In genomic region chr12:108734200-108734906, GRCh38 we compare ENCODE assay signal across 1 cellular context.
TF ChIP-seq lines count a peak whose summit lies in the region.

No MANE protein-coding gene starts in this region.

TF ChIP-seq in GM12878, 131 proteins besides CTCF, POLR2A, EP300 and RAD21 (continued from another document):
- TF ChIP-seq, protein P1, sequence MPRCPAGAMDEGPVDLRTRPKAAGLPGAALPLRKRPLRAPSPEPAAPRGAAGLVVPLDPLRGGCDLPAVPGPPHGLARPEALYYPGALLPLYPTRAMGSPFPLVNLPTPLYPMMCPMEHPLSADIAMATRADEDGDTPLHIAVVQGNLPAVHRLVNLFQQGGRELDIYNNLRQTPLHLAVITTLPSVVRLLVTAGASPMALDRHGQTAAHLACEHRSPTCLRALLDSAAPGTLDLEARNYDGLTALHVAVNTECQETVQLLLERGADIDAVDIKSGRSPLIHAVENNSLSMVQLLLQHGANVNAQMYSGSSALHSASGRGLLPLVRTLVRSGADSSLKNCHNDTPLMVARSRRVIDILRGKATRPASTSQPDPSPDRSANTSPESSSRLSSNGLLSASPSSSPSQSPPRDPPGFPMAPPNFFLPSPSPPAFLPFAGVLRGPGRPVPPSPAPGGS (IDR thresholded peaks at IDR 0.05; ENCODE audit: borderline replicate concordance, insufficient read depth, low read depth, low read length, poor library complexity, severe bottlenecking), result no peak
- no peak for TF ChIP-seq ZNF274 (IDR thresholded peaks at IDR 0.05; ENCODE audit: insufficient read depth, insufficient read length)
- peak in 1 of 2 experiments; percentile 21; a peak in 1 of 4 replicates for TF ChIP-seq BHLHE40 (IDR thresholded peaks at IDR 0.05; ENCODE audit: borderline replicate concordance in 1 of 2, low read depth in 2 of 2, low read length in 1 of 2)
- TF ChIP-seq TCF12 (IDR thresholded peaks at IDR 0.05; ENCODE audit: low read depth, low read length), result no peak
- TF ChIP-seq MTA2 (IDR thresholded peaks at IDR 0.05; ENCODE audit: low read depth), result peak; percentile 58
- TF ChIP-seq, protein P2, sequence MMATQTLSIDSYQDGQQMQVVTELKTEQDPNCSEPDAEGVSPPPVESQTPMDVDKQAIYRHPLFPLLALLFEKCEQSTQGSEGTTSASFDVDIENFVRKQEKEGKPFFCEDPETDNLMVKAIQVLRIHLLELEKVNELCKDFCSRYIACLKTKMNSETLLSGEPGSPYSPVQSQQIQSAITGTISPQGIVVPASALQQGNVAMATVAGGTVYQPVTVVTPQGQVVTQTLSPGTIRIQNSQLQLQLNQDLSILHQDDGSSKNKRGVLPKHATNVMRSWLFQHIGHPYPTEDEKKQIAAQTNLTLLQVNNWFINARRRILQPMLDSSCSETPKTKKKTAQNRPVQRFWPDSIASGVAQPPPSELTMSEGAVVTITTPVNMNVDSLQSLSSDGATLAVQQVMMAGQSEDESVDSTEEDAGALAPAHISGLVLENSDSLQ (IDR thresholded peaks at IDR 0.05), result peak; percentile 31; the same call in 1 of the 2 replicates
- peak; percentile 67 for TF ChIP-seq ATF7 (IDR thresholded peaks at IDR 0.05; ENCODE audit: low read depth)
- TF ChIP-seq PAX5 (IDR thresholded peaks at IDR 0.05; ENCODE audit: borderline replicate concordance, low read depth, low read length), result no peak
- TF ChIP-seq, protein P3, sequence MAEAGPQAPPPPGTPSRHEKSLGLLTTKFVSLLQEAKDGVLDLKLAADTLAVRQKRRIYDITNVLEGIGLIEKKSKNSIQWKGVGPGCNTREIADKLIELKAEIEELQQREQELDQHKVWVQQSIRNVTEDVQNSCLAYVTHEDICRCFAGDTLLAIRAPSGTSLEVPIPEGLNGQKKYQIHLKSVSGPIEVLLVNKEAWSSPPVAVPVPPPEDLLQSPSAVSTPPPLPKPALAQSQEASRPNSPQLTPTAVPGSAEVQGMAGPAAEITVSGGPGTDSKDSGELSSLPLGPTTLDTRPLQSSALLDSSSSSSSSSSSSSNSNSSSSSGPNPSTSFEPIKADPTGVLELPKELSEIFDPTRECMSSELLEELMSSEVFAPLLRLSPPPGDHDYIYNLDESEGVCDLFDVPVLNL (IDR thresholded peaks at IDR 0.05; ENCODE audit: low read depth, low read length), result no peak
- peak; percentile 51; the same call in 1 of the 2 replicates for TF ChIP-seq GATAD2B (conservative IDR thresholded peaks at IDR 0.05; ENCODE audit: low read depth)
- TF ChIP-seq, protein P4, sequence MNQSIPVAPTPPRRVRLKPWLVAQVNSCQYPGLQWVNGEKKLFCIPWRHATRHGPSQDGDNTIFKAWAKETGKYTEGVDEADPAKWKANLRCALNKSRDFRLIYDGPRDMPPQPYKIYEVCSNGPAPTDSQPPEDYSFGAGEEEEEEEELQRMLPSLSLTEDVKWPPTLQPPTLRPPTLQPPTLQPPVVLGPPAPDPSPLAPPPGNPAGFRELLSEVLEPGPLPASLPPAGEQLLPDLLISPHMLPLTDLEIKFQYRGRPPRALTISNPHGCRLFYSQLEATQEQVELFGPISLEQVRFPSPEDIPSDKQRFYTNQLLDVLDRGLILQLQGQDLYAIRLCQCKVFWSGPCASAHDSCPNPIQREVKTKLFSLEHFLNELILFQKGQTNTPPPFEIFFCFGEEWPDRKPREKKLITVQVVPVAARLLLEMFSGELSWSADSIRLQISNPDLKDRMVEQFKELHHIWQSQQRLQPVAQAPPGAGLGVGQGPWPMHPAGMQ (IDR thresholded peaks at IDR 0.05; ENCODE audit: borderline replicate concordance), result no peak
- no peak for TF ChIP-seq ZBED1 (IDR thresholded peaks at IDR 0.05; ENCODE audit: borderline replicate concordance)
- TF ChIP-seq MXI1 (IDR thresholded peaks at IDR 0.05; ENCODE audit: low read depth, low read length), result peak; percentile 38; the same call in 1 of the 2 replicates
- no peak for TF ChIP-seq PML (IDR thresholded peaks at IDR 0.05; ENCODE audit: low read length)
- TF ChIP-seq SMAD1 (IDR thresholded peaks at IDR 0.05; ENCODE audit: low read depth, partially characterized antibody), result no peak
- TF ChIP-seq ZBTB4 (CRISPR knock-in tag; IDR thresholded peaks at IDR 0.05), result no peak
- TF ChIP-seq WRNIP1 (IDR thresholded peaks at IDR 0.05; ENCODE audit: borderline replicate concordance, low read depth, low read length), result no peak
- peak; percentile 80 for TF ChIP-seq RAD51 (IDR thresholded peaks at IDR 0.05)
- TF ChIP-seq SRF (IDR thresholded peaks at IDR 0.05; ENCODE audit: low read depth in 2 of 2, low read length in 2 of 2), result no peak
- TF ChIP-seq, protein P5, sequence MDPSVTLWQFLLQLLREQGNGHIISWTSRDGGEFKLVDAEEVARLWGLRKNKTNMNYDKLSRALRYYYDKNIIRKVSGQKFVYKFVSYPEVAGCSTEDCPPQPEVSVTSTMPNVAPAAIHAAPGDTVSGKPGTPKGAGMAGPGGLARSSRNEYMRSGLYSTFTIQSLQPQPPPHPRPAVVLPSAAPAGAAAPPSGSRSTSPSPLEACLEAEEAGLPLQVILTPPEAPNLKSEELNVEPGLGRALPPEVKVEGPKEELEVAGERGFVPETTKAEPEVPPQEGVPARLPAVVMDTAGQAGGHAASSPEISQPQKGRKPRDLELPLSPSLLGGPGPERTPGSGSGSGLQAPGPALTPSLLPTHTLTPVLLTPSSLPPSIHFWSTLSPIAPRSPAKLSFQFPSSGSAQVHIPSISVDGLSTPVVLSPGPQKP (IDR thresholded peaks at IDR 0.05; ENCODE audit: low read depth, low read length), result no peak
- no peak for TF ChIP-seq YY1 (IDR thresholded peaks at IDR 0.05; ENCODE audit: low read depth, low read length)
- TF ChIP-seq CHD2 (IDR thresholded peaks at IDR 0.05; ENCODE audit: borderline replicate concordance, low read depth, low read length), result peak; percentile 38; the same call in 1 of the 2 replicates
- TF ChIP-seq IKZF2 (IDR thresholded peaks at IDR 0.05), result peak; percentile 47 to 62; a peak in 3 of 4 replicates
- no peak for TF ChIP-seq CREM (IDR thresholded peaks at IDR 0.05; ENCODE audit: low read depth)
- no peak for TF ChIP-seq ETV6 (conservative IDR thresholded peaks at IDR 0.05 in 1 of 2, IDR thresholded peaks at IDR 0.05 in 1 of 2; ENCODE audit: borderline replicate concordance in 1 of 2, low read depth in 1 of 2)
- TF ChIP-seq CREB1 (IDR thresholded peaks at IDR 0.05; ENCODE audit: low read depth), result 0 out of 2 replicates have a peak, but pooled peaks have one; percentile 26
- TF ChIP-seq, protein P6, sequence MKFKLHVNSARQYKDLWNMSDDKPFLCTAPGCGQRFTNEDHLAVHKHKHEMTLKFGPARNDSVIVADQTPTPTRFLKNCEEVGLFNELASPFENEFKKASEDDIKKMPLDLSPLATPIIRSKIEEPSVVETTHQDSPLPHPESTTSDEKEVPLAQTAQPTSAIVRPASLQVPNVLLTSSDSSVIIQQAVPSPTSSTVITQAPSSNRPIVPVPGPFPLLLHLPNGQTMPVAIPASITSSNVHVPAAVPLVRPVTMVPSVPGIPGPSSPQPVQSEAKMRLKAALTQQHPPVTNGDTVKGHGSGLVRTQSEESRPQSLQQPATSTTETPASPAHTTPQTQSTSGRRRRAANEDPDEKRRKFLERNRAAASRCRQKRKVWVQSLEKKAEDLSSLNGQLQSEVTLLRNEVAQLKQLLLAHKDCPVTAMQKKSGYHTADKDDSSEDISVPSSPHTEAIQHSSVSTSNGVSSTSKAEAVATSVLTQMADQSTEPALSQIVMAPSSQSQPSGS (IDR thresholded peaks at IDR 0.05; ENCODE audit: low read length), result no peak
- TF ChIP-seq HDAC6 (IDR thresholded peaks at IDR 0.05; ENCODE audit: unreplicated experiment), result no peak
- no peak for TF ChIP-seq RBBP5 (conservative IDR thresholded peaks at IDR 0.05)
- TF ChIP-seq FOXK2 (IDR thresholded peaks at IDR 0.05), result no peak
- TF ChIP-seq, protein P7, sequence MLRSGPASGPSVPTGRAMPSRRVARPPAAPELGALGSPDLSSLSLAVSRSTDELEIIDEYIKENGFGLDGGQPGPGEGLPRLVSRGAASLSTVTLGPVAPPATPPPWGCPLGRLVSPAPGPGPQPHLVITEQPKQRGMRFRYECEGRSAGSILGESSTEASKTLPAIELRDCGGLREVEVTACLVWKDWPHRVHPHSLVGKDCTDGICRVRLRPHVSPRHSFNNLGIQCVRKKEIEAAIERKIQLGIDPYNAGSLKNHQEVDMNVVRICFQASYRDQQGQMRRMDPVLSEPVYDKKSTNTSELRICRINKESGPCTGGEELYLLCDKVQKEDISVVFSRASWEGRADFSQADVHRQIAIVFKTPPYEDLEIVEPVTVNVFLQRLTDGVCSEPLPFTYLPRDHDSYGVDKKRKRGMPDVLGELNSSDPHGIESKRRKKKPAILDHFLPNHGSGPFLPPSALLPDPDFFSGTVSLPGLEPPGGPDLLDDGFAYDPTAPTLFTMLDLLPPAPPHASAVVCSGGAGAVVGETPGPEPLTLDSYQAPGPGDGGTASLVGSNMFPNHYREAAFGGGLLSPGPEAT (IDR thresholded peaks at IDR 0.05; ENCODE audit: low read depth), result peak; percentile 45; the same call in 1 of the 2 replicates
- peak; percentile 47; the same call in 1 of the 2 replicates for TF ChIP-seq DPF2 (IDR thresholded peaks at IDR 0.05)
- TF ChIP-seq SPI1 (IDR thresholded peaks at IDR 0.05; ENCODE audit: borderline replicate concordance, insufficient read depth, low read depth, low read length), result peak; percentile 82
- TF ChIP-seq NBN (IDR thresholded peaks at IDR 0.05), result 0 out of 2 replicates have a peak, but pooled peaks have one; percentile 42
- no peak for TF ChIP-seq ZSCAN29 (IDR thresholded peaks at IDR 0.05)
- TF ChIP-seq BMI1 (IDR thresholded peaks at IDR 0.05; ENCODE audit: borderline replicate concordance), result no peak
- no peak for TF ChIP-seq SMC3 (IDR thresholded peaks at IDR 0.05; ENCODE audit: borderline replicate concordance, low read length)
- peak; percentile 15 for TF ChIP-seq MEF2B (IDR thresholded peaks at IDR 0.05; ENCODE audit: partially characterized antibody, poor library complexity, severe bottlenecking)
- peak; percentile 25; the same call in 1 of the 2 replicates for TF ChIP-seq HDGF (IDR thresholded peaks at IDR 0.05)
- TF ChIP-seq IKZF1 (conservative IDR thresholded peaks at IDR 0.05), result peak; percentile 61
